36 cellular contexts compared by ENCODE assay signal in genomic region chr3:191306428-191306827, GRCh38. TPM values are rescaled to one million over a fixed set of nuclear protein-coding genes. Genes with fewer than 3 reads are reported as not detected.
"Had no signal": no experiment of that assay in that cellular context is flagged by ENCODE, and none has a peak within 500 bp of the region (broad histone marks: within the 10 kb centered on the region; RNA-seq: fewer than 3 reads in every experiment).

No MANE protein-coding gene starts in this region.

- H3K9me3 Mint-ChIP-seq: activated B cell treated with CpG ODN at 0.5 μM for 24 hours; activated CD4-positive, alpha-beta memory T cell treated with anti-CD3 and anti-CD28 coated beads for 36 hours; activated CD4-positive, alpha-beta T cell treated with anti-CD3 and anti-CD28 coated beads, Interleukin-2, amount 10 ng/mL, durations not matched to agents 24 days and 14 days; activated CD8-positive, alpha-beta T cell treated with anti-CD3 and anti-CD28 coated beads for 36 hours; activated naive CD4-positive, alpha-beta T cell treated with anti-CD3 and anti-CD28 coated beads, Interleukin-2, amount 50 U/mL, for 72 hours; activated naive CD8-positive, alpha-beta T cell treated with anti-CD3 and anti-CD28 coated beads for 36 hours; activated T-cell treated with anti-CD3 and anti-CD28 coated beads, Interleukin-2, amount 50 U/mL, for 4 hours; activated T-helper 1 cell treated with anti-CD3 and anti-CD28 coated beads, Interleukin-12 subunit alpha, Interleukin-12 subunit beta, Interleukin-2, Interleukin-4 antibody, amounts not matched to agents 30 ng/mL and 10 ng/mL and 1 ng/mL, durations not matched to agents 14 hours and 24 hours and 36 hours; T-helper 1 cell treated with Interleukin-12 subunit alpha and Interleukin-12 subunit beta and Interleukin-4 antibody, amounts not matched to agents 30 μg/mL and 1 μg/mL, for 36 hours; T-helper 2 cell treated with Interferon-gamma antibody and Interleukin-4, amounts not matched to agents 5 μg/mL and 100 μg/mL, for 36 hours had no signal

- H3K36me3 ChIP-seq: adrenal gland, brain microvascular endothelial cell, breast epithelium had no signal

- H3K4me1 ChIP-seq: adrenal gland, body of pancreas, breast epithelium had no signal

- ATAC-seq: activated CD8-positive, alpha-beta T cell treated with anti-CD3 and anti-CD28 coated beads for 36 hours; activated naive CD4-positive, alpha-beta T cell treated with anti-CD3 and anti-CD28 coated beads, Interleukin-2, amount 50 U/mL, for 72 hours; activated T-cell treated with anti-CD3 and anti-CD28 coated beads, Interleukin-2, amount 50 U/mL, for 4 hours; activated T-cell treated with anti-CD3 and anti-CD28 coated beads, Interleukin-2, amount 50 U/mL, for 72 hours; activated T-helper 17 cell treated with anti-CD3 and anti-CD28 coated beads, Interleukin-2, amount 50 U/mL, for 72 hours; body of pancreas had no signal

- H3K9me3 ChIP-seq: adrenal gland, body of pancreas, breast epithelium had no signal

- H3K4me3 ChIP-seq: adrenal gland, body of pancreas, breast epithelium had no signal

- H3K27me3 ChIP-seq: adrenal gland, body of pancreas, brain microvascular endothelial cell, breast epithelium had no signal

- H3K36me3 Mint-ChIP-seq: activated CD4-positive, alpha-beta memory T cell treated with anti-CD3 and anti-CD28 coated beads for 36 hours; activated naive CD4-positive, alpha-beta T cell treated with anti-CD3 and anti-CD28 coated beads, Interleukin-2, amount 50 U/mL, for 72 hours; activated naive CD8-positive, alpha-beta T cell treated with anti-CD3 and anti-CD28 coated beads for 36 hours had no signal

- H3K27ac Mint-ChIP-seq: activated B cell treated with CpG ODN at 0.5 μM for 24 hours; activated CD4-positive, alpha-beta memory T cell treated with anti-CD3 and anti-CD28 coated beads for 36 hours; activated CD4-positive, alpha-beta T cell treated with anti-CD3 and anti-CD28 coated beads, Interleukin-2, amount 10 ng/mL, durations not matched to agents 24 days and 14 days; activated CD8-positive, alpha-beta T cell treated with anti-CD3 and anti-CD28 coated beads for 36 hours; activated naive CD4-positive, alpha-beta T cell treated with anti-CD3 and anti-CD28 coated beads for 36 hours; activated naive CD4-positive, alpha-beta T cell treated with anti-CD3 and anti-CD28 coated beads, Interleukin-2, amount 50 U/mL, for 72 hours; activated naive CD8-positive, alpha-beta T cell treated with anti-CD3 and anti-CD28 coated beads for 36 hours; activated T-cell treated with anti-CD3 and anti-CD28 coated beads, Interleukin-2, amount 50 U/mL, for 72 hours; activated T-helper 1 cell treated with anti-CD3 and anti-CD28 coated beads, Interleukin-12 subunit alpha, Interleukin-12 subunit beta, Interleukin-2, Interleukin-4 antibody, amounts not matched to agents 30 ng/mL and 10 ng/mL and 1 ng/mL, durations not matched to agents 14 hours and 24 hours and 36 hours; activated T-helper 17 cell treated with anti-CD3 and anti-CD28 coated beads, Interleukin-2, amount 50 U/mL, for 72 hours; T-helper 1 cell treated with Interleukin-12 subunit alpha and Interleukin-12 subunit beta and Interleukin-4 antibody, amounts not matched to agents 30 μg/mL and 1 μg/mL, for 36 hours; T-helper 2 cell treated with Interferon-gamma antibody and Interleukin-4, amounts not matched to agents 5 μg/mL and 100 μg/mL, for 36 hours had no signal

- H3K27ac ChIP-seq: adrenal gland, body of pancreas, brain microvascular endothelial cell, breast epithelium, VCaP had no signal

- H3K27me3 Mint-ChIP-seq: activated B cell treated with CpG ODN at 0.5 μM for 24 hours; activated CD4-positive, alpha-beta T cell treated with anti-CD3 and anti-CD28 coated beads, Interleukin-2, amount 10 ng/mL, durations not matched to agents 24 days and 14 days; activated CD8-positive, alpha-beta T cell treated with anti-CD3 and anti-CD28 coated beads for 36 hours; activated naive CD8-positive, alpha-beta T cell treated with anti-CD3 and anti-CD28 coated beads for 36 hours; activated T-helper 17 cell treated with anti-CD3 and anti-CD28 coated beads, Interleukin-2, amount 50 U/mL, for 72 hours had no signal

- DNase-seq: activated B cell treated with CpG ODN at 0.5 μM for 24 hours; activated CD4-positive, alpha-beta memory T cell treated with anti-CD3 and anti-CD28 coated beads for 36 hours; activated CD4-positive, alpha-beta T cell treated with anti-CD3 and anti-CD28 coated beads for 4 hours; activated CD4-positive, alpha-beta T cell treated with anti-CD3 and anti-CD28 coated beads, Interleukin-2, amount 10 ng/mL, durations not matched to agents 24 days and 14 days; activated CD4-positive, alpha-beta T cell treated with anti-CD3 and anti-CD28 coated beads, Interleukin-2, amount 50 U/mL, for 1 hour; activated CD4-positive, alpha-beta T cell treated with anti-CD3 and anti-CD28 coated beads, Interleukin-2, amount 50 U/mL, for 4 hours; activated CD4-positive, CD25-positive, alpha-beta regulatory T cell treated with anti-CD3 and anti-CD28 coated beads, Interleukin-2, amount 50 U/mL, for 72 hours; activated CD8-positive, alpha-beta memory T cell treated with anti-CD3 and anti-CD28 coated beads, Interleukin-2, amount 50 U/mL, for 4 hours; activated CD8-positive, alpha-beta T cell treated with anti-CD3 and anti-CD28 coated beads for 36 hours; activated effector memory CD4-positive, alpha-beta T cell treated with anti-CD3 and anti-CD28 coated beads, Interleukin-2, amount 50 U/mL, for 16 hours; activated gamma-delta T cell treated with Interleukin-2 at 50 U/mL for 16 hours; activated naive CD4-positive, alpha-beta T cell; activated naive CD4-positive, alpha-beta T cell treated with anti-CD3 and anti-CD28 coated beads for 36 hours; activated naive CD4-positive, alpha-beta T cell treated with anti-CD3 and anti-CD28 coated beads, Interleukin-2, amount 50 U/mL, for 16 hours; activated naive CD8-positive, alpha-beta T cell treated with anti-CD3 and anti-CD28 coated beads for 36 hours; activated T-cell treated with anti-CD3 and anti-CD28 coated beads for 4 hours; activated T-cell treated with anti-CD3 and anti-CD28 coated beads, Interleukin-2, amount 50 U/mL, for 1 hour; activated T-cell treated with anti-CD3 and anti-CD28 coated beads, Interleukin-2, amount 50 U/mL, for 4 hours; activated T-cell treated with anti-CD3 and anti-CD28 coated beads, Interleukin-2, amount 50 U/mL, for 72 hours; adrenal gland; amniotic stem cell; aorta; body of pancreas; brain microvascular endothelial cell; central memory CD4-positive, alpha-beta T cell; T-helper 2 cell; T-helper 9 cell had no signal

- H3K4me1 Mint-ChIP-seq: activated CD4-positive, alpha-beta T cell treated with anti-CD3 and anti-CD28 coated beads, Interleukin-2, amount 10 ng/mL, durations not matched to agents 24 days and 14 days; activated naive CD8-positive, alpha-beta T cell treated with anti-CD3 and anti-CD28 coated beads for 36 hours; activated T-helper 17 cell treated with anti-CD3 and anti-CD28 coated beads, Interleukin-2, amount 50 U/mL, for 72 hours had no signal

- H3K4me3 Mint-ChIP-seq: activated B cell treated with CpG ODN at 0.5 μM for 24 hours; activated CD4-positive, alpha-beta memory T cell treated with anti-CD3 and anti-CD28 coated beads for 36 hours; activated CD4-positive, alpha-beta T cell treated with anti-CD3 and anti-CD28 coated beads, Interleukin-2, amount 10 ng/mL, durations not matched to agents 24 days and 14 days; activated CD8-positive, alpha-beta T cell treated with anti-CD3 and anti-CD28 coated beads for 36 hours; activated naive CD4-positive, alpha-beta T cell treated with anti-CD3 and anti-CD28 coated beads for 36 hours; activated naive CD8-positive, alpha-beta T cell treated with anti-CD3 and anti-CD28 coated beads for 36 hours; activated T-cell treated with anti-CD3 and anti-CD28 coated beads, Interleukin-2, amount 50 U/mL, for 4 hours; activated T-cell treated with anti-CD3 and anti-CD28 coated beads, Interleukin-2, amount 50 U/mL, for 72 hours; activated T-helper 1 cell treated with anti-CD3 and anti-CD28 coated beads, Interleukin-12 subunit alpha, Interleukin-12 subunit beta, Interleukin-2, Interleukin-4 antibody, amounts not matched to agents 30 ng/mL and 10 ng/mL and 1 ng/mL, durations not matched to agents 14 hours and 24 hours and 36 hours; activated T-helper 17 cell treated with anti-CD3 and anti-CD28 coated beads, Interleukin-2, amount 50 U/mL, for 72 hours; T-helper 1 cell treated with Interleukin-12 subunit alpha and Interleukin-12 subunit beta and Interleukin-4 antibody, amounts not matched to agents 30 μg/mL and 1 μg/mL, for 36 hours; T-helper 2 cell treated with Interferon-gamma antibody and Interleukin-4, amounts not matched to agents 5 μg/mL and 100 μg/mL, for 36 hours had no signal

RNA-seq across cellular contexts. Expression of gene UTS2B, which starts 23.9 kb away (rescaled TPM):
- total RNA-seq: activated CD4-positive, alpha-beta memory T cell treated with anti-CD3 and anti-CD28 coated beads for 36 hours; activated CD4-positive, alpha-beta T cell treated with anti-CD3 and anti-CD28 coated beads, Interleukin-2, amount 10 ng/mL, durations not matched to agents 24 days and 14 days; activated CD8-positive, alpha-beta memory T cell treated with anti-CD3 and anti-CD28 coated beads for 36 hours; activated CD8-positive, alpha-beta T cell treated with anti-CD3 and anti-CD28 coated beads for 36 hours; activated naive CD4-positive, alpha-beta T cell treated with anti-CD3 and anti-CD28 coated beads for 36 hours; activated naive CD4-positive, alpha-beta T cell treated with anti-CD3 and anti-CD28 coated beads, Interleukin-2, amount 50 U/mL, for 72 hours; activated naive CD8-positive, alpha-beta T cell treated with anti-CD3 and anti-CD28 coated beads for 36 hours; activated T-cell treated with anti-CD3 and anti-CD28 coated beads, Interleukin-2, amount 50 U/mL, for 4 hours; activated T-cell treated with anti-CD3 and anti-CD28 coated beads, Interleukin-2, amount 50 U/mL, for 72 hours; activated T-helper 1 cell treated with anti-CD3 and anti-CD28 coated beads, Interleukin-12 subunit alpha, Interleukin-12 subunit beta, Interleukin-2, Interleukin-4 antibody, amounts not matched to agents 30 ng/mL and 10 ng/mL and 1 ng/mL, durations not matched to agents 14 hours and 24 hours and 36 hours; activated T-helper 17 cell treated with anti-CD3 and anti-CD28 coated beads, Interleukin-2, amount 50 U/mL, for 72 hours; body of pancreas; cardiac septum had no signal
